In genomic region chr15:66356359-66357236, GRCh38 we compare ENCODE assay signal across 8 cellular contexts. TPM values are rescaled to one million over a fixed set of nuclear protein-coding genes. Genes with fewer than 3 reads are reported as not detected.
DNase-seq lines count a peak whose midpoint lies in the region; ATAC-seq, FAIRE-seq and TF ChIP-seq lines count a peak whose summit lies in the region.

A gene with protein sequence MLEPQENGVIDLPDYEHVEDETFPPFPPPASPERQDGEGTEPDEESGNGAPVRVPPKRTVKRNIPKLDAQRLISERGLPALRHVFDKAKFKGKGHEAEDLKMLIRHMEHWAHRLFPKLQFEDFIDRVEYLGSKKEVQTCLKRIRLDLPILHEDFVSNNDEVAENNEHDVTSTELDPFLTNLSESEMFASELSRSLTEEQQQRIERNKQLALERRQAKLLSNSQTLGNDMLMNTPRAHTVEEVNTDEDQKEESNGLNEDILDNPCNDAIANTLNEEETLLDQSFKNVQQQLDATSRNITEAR (minus strand): TSS chr15:66356685. CDS start chr15:66352947, 3,738 bp downstream.

- no peak for TF ChIP-seq CTCF in cardiac muscle cell (IDR thresholded peaks at IDR 0.05; ENCODE audit: low read depth, low read length)
- TF ChIP-seq CTCF in parathyroid adenoma (IDR thresholded peaks at IDR 0.05): no peak
- peak in 1 of 5 experiments; percentile 32 for TF ChIP-seq CTCF in tibial nerve (IDR thresholded peaks at IDR 0.05)

- peaks cover 4% of the 10 kb centered on the region for H3K36me3 ChIP-seq in cardiac muscle cell
- H3K36me3 ChIP-seq in parathyroid adenoma (ENCODE audit: control insufficient read depth, insufficient read depth, low read length): no peaks in the 10 kb centered on the region
- peaks cover 0 to 12% (median 0%) of the 10 kb centered on the region in 3 donors for H3K36me3 ChIP-seq in tibial nerve

- no peak within 1 kb of the TSS for H3K9ac ChIP-seq in parathyroid adenoma

- H3K4me3 Mint-ChIP-seq in activated naive CD8-positive, alpha-beta T cell treated with anti-CD3 and anti-CD28 coated beads, Interleukin-2, amount 50 U/mL, for 24 hours: peak within 1 kb of the TSS; percentile 97

- FAIRE-seq in GM12892 (lab: Jason Lieb, UNC): peak; percentile 87

- H2AFZ ChIP-seq in parathyroid adenoma: peak within 1 kb of the TSS; percentile 80

- peak; percentile 10 to 55 for TF ChIP-seq EP300 in tibial nerve (IDR thresholded peaks at IDR 0.05)

- no peaks in the 10 kb centered on the region for H3K79me2 ChIP-seq in parathyroid adenoma

- H3K36me3 Mint-ChIP-seq in activated naive CD8-positive, alpha-beta T cell treated with anti-CD3 and anti-CD28 coated beads, Interleukin-2, amount 50 U/mL, for 24 hours (ENCODE audit: low read depth): peaks cover 23% of the 10 kb centered on the region

- H3K27ac Mint-ChIP-seq in activated naive CD8-positive, alpha-beta T cell treated with anti-CD3 and anti-CD28 coated beads, Interleukin-2, amount 50 U/mL, for 24 hours: peak within 1 kb of the TSS; percentile 99

- DNase-seq in GM12892 (ENCODE audit: insufficient read length): peak; percentile 86
- DNase-seq in NCI-H1436 (lab: John Stamatoyannopoulos, UW): peak; percentile 96
- peak; percentile 95 for DNase-seq in SW480 (ENCODE audit: low spot score)
- DNase-seq in activated naive CD8-positive, alpha-beta T cell treated with anti-CD3 and anti-CD28 coated beads, Interleukin-2, amount 50 U/mL, for 24 hours: peak; percentile 98
- DNase-seq in cardiac muscle cell (ENCODE audit: low read depth in 1 of 2, low spot score in 1 of 2): peak; percentile 96 to 98
- DNase-seq in tibial nerve (ENCODE audit: low spot score in 2 of 2): peak; percentile 91 to 94

- H3K4me1 Mint-ChIP-seq in activated naive CD8-positive, alpha-beta T cell treated with anti-CD3 and anti-CD28 coated beads, Interleukin-2, amount 50 U/mL, for 24 hours: peaks cover 35% of the 10 kb centered on the region

- no peaks in the 10 kb centered on the region for H3K9me3 Mint-ChIP-seq in activated naive CD8-positive, alpha-beta T cell treated with anti-CD3 and anti-CD28 coated beads, Interleukin-2, amount 50 U/mL, for 24 hours

- H3K27me3 Mint-ChIP-seq in activated naive CD8-positive, alpha-beta T cell treated with anti-CD3 and anti-CD28 coated beads, Interleukin-2, amount 50 U/mL, for 24 hours: no peaks in the 10 kb centered on the region

- TF ChIP-seq POLR2A in GM12892 (IDR thresholded peaks at IDR 0.05; ENCODE audit: low read depth, low read length) (peak; percentile 96), tibial nerve (IDR thresholded peaks at IDR 0.05) (peak in 1 of 2 donors; percentile 52)

- peak; percentile 92 for ATAC-seq in HG02840 (IDR thresholded peaks at IDR 0.05; ENCODE audit: low FRiP score, unreplicated experiment)
- ATAC-seq in activated naive CD8-positive, alpha-beta T cell treated with anti-CD3 and anti-CD28 coated beads, Interleukin-2, amount 50 U/mL, for 24 hours: peak; percentile 99

- H3K4me1 ChIP-seq in cardiac muscle cell (ENCODE audit: low read depth): no peaks in the 10 kb centered on the region
- H3K4me1 ChIP-seq in parathyroid adenoma: no peaks in the 10 kb centered on the region
- H3K4me1 ChIP-seq in tibial nerve: peaks cover 0 to 7% (median 0%) of the 10 kb centered on the region in 4 donors

- no peaks in the 10 kb centered on the region for H3K9me3 ChIP-seq in cardiac muscle cell (ENCODE audit: low read depth)
- no peaks in the 10 kb centered on the region for H3K9me3 ChIP-seq in parathyroid adenoma (ENCODE audit: control insufficient read depth, low read length)
- H3K9me3 ChIP-seq in tibial nerve: no peaks in the 10 kb centered on the region

- WGBS in tibial nerve, 2 donors: 6 to 8% methylated on average over 50 to 51 of the region's 51 CpGs

- H3K27ac ChIP-seq in cardiac muscle cell: peak within 1 kb of the TSS; percentile 40
- H3K27ac ChIP-seq in parathyroid adenoma: peak within 1 kb of the TSS; percentile 2
- H3K27ac ChIP-seq in tibial nerve: peak within 1 kb of the TSS; percentile 26 to 90 (median 80)

- no peaks in the 10 kb centered on the region for H3K27me3 ChIP-seq in cardiac muscle cell
- no peaks in the 10 kb centered on the region for H3K27me3 ChIP-seq in parathyroid adenoma (ENCODE audit: control insufficient read depth, insufficient read depth, low read length)
- H3K27me3 ChIP-seq in tibial nerve: no peaks in the 10 kb centered on the region

- H3K4me3 ChIP-seq in cardiac muscle cell (peak within 1 kb of the TSS; percentile 51), parathyroid adenoma (ENCODE audit: low read depth, low read length) (peak within 1 kb of the TSS; percentile 47), tibial nerve (peak within 1 kb of the TSS; percentile 35 to 78 (median 65))

- peak within 1 kb of the TSS; percentile 72 for H3K4me2 ChIP-seq in parathyroid adenoma (ENCODE audit: low read length)

RNA-seq across cellular contexts. Expression of the gene that starts here (rescaled TPM):
- polyA plus RNA-seq in GM12892 (2012; ENCODE audit: missing spikeins): 34.1 TPM
- total RNA-seq in cardiac muscle cell: 14.7 and 15.0 TPM in 2 replicates
- 17.1 and 23.6 TPM in 2 replicates for polyA plus RNA-seq in cardiac muscle cell
- total RNA-seq in tibial nerve: 10 to 100 TPM in 1 of 4 donors, 1 to 10 TPM in 3; 5.4 to 17.5 (median 6.4) TPM

Comparison
In these comparisons a context has a peak if more than half of its experiments do, and no peak if none do; other contexts are left out.
1. Peak in every context shown above with its lines: DNase-seq, ATAC-seq, H3K4me3 ChIP-seq and H3K27ac ChIP-seq.
2. H3K27ac ChIP-seq: peak in every context shown above with its lines; median percentile 80 in tibial nerve; 40 in cardiac muscle cell; 2 in parathyroid adenoma.